17 cellular contexts compared by ENCODE assay signal in genomic region chr2:204197601-204198000, GRCh38.
"Had no signal": no experiment of that assay in that cellular context is flagged by ENCODE, and none has a peak within 500 bp of the region (broad histone marks: within the 10 kb centered on the region; RNA-seq: fewer than 3 reads in every experiment).

No MANE protein-coding gene starts in this region.

- H3K36me3 Mint-ChIP-seq: mesothelial cell of epicardium; natural killer cell treated with Interleukin-12 subunit alpha and Interleukin-12 subunit beta and Interleukin-15 and Interleukin-18, amount 100 ng/mL, for 72 hours; neural progenitor cell had no signal

- H3K9me3 Mint-ChIP-seq: mesothelial cell of epicardium; natural killer cell treated with Interleukin-12 subunit alpha and Interleukin-12 subunit beta and Interleukin-15 and Interleukin-18, amount 100 ng/mL, for 72 hours; stimulated activated naive CD8-positive, alpha-beta T cell treated with anti-CD3 and anti-CD28 coated beads, Interleukin-15, Interleukin-2, amounts not matched to agents 100 ng/mL and 50 ng/mL, for 24 hours had no signal

- DNase-seq: cortex of kidney; effector memory CD4-positive, alpha-beta T cell; heart right ventricle; islet precursor cell; mammary epithelial cell; ovary; right cardiac atrium; small intestine; stimulated activated CD4-positive, alpha-beta T cell treated with anti-CD3 and anti-CD28 coated beads, Interleukin-2, amount 100 ng/mL, for 48 hours; tibial artery; upper lobe of left lung had no signal

- ATAC-seq: esophagus mucosa; heart right ventricle; left lobe of liver; natural killer cell treated with Interleukin-12 subunit alpha and Interleukin-12 subunit beta and Interleukin-15 and Interleukin-18, amount 100 ng/mL, for 72 hours; right cardiac atrium had no signal

- H3K4me3 Mint-ChIP-seq: mesothelial cell of epicardium; natural killer cell treated with Interleukin-12 subunit alpha and Interleukin-12 subunit beta and Interleukin-15 and Interleukin-18, amount 100 ng/mL, for 72 hours; neural progenitor cell; stimulated activated naive CD8-positive, alpha-beta T cell treated with anti-CD3 and anti-CD28 coated beads, Interleukin-15, Interleukin-2, amounts not matched to agents 100 ng/mL and 50 ng/mL, for 24 hours had no signal

- H3K27ac Mint-ChIP-seq: mesothelial cell of epicardium; natural killer cell treated with Interleukin-12 subunit alpha and Interleukin-12 subunit beta and Interleukin-15 and Interleukin-18, amount 100 ng/mL, for 72 hours; neural progenitor cell; stimulated activated naive CD8-positive, alpha-beta T cell treated with anti-CD3 and anti-CD28 coated beads, Interleukin-15, Interleukin-2, amounts not matched to agents 100 ng/mL and 50 ng/mL, for 24 hours had no signal
